ENCODE assay signal across 1 cellular context in genomic region chr1:182426442-182427430, GRCh38.
TF ChIP-seq lines count a peak whose summit lies in the region.

No MANE protein-coding gene starts in this region.

TF ChIP-seq in GM12878, 131 proteins besides CTCF, POLR2A, EP300 and RAD21 (continued from another document):
- peak; percentile 72; the same call in 1 of the 2 replicates for TF ChIP-seq CBX5 (IDR thresholded peaks at IDR 0.05; ENCODE audit: low read depth)
- TF ChIP-seq NR2F1 (conservative IDR thresholded peaks at IDR 0.05), result peak; percentile 73
- no peak for TF ChIP-seq SRF (IDR thresholded peaks at IDR 0.05; ENCODE audit: low read depth in 2 of 2, low read length in 2 of 2)
- peak; percentile 43; the same call in 1 of the 2 replicates for TF ChIP-seq PAX5 (IDR thresholded peaks at IDR 0.05; ENCODE audit: borderline replicate concordance, low read depth, low read length)
- peak; percentile 33; the same call in 1 of the 2 replicates for TF ChIP-seq MTA3 (IDR thresholded peaks at IDR 0.05; ENCODE audit: borderline replicate concordance, low read length)
- TF ChIP-seq ZZZ3 (IDR thresholded peaks at IDR 0.05; ENCODE audit: control insufficient read depth, insufficient read length, low read depth), result no peak
- TF ChIP-seq EED (IDR thresholded peaks at IDR 0.05; ENCODE audit: low read depth), result peak; percentile 31
- no peak for TF ChIP-seq HDAC6 (IDR thresholded peaks at IDR 0.05; ENCODE audit: unreplicated experiment)
- TF ChIP-seq MTA2 (IDR thresholded peaks at IDR 0.05; ENCODE audit: low read depth), result peak; percentile 73
- no peak for TF ChIP-seq POLR2AphosphoS2 (IDR thresholded peaks at IDR 0.05; ENCODE audit: low read depth, low read length)
- TF ChIP-seq NFIC (IDR thresholded peaks at IDR 0.05; ENCODE audit: low read depth, low read length), result peak; percentile 93
- no peak for TF ChIP-seq FOXK2 (IDR thresholded peaks at IDR 0.05)
- TF ChIP-seq TBL1XR1 (IDR thresholded peaks at IDR 0.05; ENCODE audit: low read depth, low read length), result 0 out of 2 replicates have a peak, but pooled peaks have one; percentile 46
- TF ChIP-seq SUZ12 (IDR thresholded peaks at IDR 0.05; ENCODE audit: unreplicated experiment), result no peak
- TF ChIP-seq E4F1 (IDR thresholded peaks at IDR 0.05; ENCODE audit: borderline replicate concordance, partially characterized antibody), result no peak
TF ChIP-seq in GM12878: peak in this region for 43.
